Comparison of ENCODE assay signal across 8 cellular contexts in genomic region chr11:2380807-2381350, GRCh38.
DNase-seq lines count a peak whose midpoint lies in the region; ATAC-seq lines count a peak whose summit lies in the region.

No MANE protein-coding gene starts in this region.

- peak overlapping the region; percentile 86 for H3K9ac ChIP-seq in muscle layer of colon (ENCODE audit: low read length)

- peak overlapping the region; percentile 18 to 48 for H3K4me3 ChIP-seq in muscle layer of colon (ENCODE audit: low read depth in 1 of 2, low read length in 2 of 2)

- no peaks in the 10 kb centered on the region for H3K27me3 Mint-ChIP-seq in stimulated activated naive CD8-positive, alpha-beta T cell treated with anti-CD3 and anti-CD28 coated beads, Interleukin-15, Interleukin-2, amounts not matched to agents 100 ng/mL and 50 ng/mL, for 24 hours
- H3K27me3 Mint-ChIP-seq in effector memory CD8-positive, alpha-beta T cell: no peaks in the 10 kb centered on the region

- peaks cover 69% of the 10 kb centered on the region for H3K4me1 ChIP-seq in muscle layer of colon (ENCODE audit: insufficient read depth, low read length)

- peaks cover 5% of the 10 kb centered on the region for H3K36me3 ChIP-seq in muscle layer of colon (ENCODE audit: insufficient read depth, low read length)

- H3K27ac ChIP-seq in muscle layer of colon (ENCODE audit: low read depth, low read length): peak overlapping the region; percentile 96

- ATAC-seq in stimulated activated naive CD8-positive, alpha-beta T cell treated with anti-CD3 and anti-CD28 coated beads, Interleukin-15, Interleukin-2, amounts not matched to agents 100 U/mL and 50 U/mL, for 24 hours: no peak
- ATAC-seq in effector memory CD8-positive, alpha-beta T cell (replicated peaks): no peak
- ATAC-seq in HG02610 (IDR thresholded peaks at IDR 0.05; ENCODE audit: unreplicated experiment) (no peak), HG02973 (IDR thresholded peaks at IDR 0.05; ENCODE audit: unreplicated experiment) (no peak)

- H3K27ac Mint-ChIP-seq in stimulated activated naive CD8-positive, alpha-beta T cell treated with anti-CD3 and anti-CD28 coated beads, Interleukin-15, Interleukin-2, amounts not matched to agents 100 ng/mL and 50 ng/mL, for 24 hours: peak overlapping the region; percentile 67
- H3K27ac Mint-ChIP-seq in effector memory CD8-positive, alpha-beta T cell: peak overlapping the region; percentile 81 to 82

- H3K4me1 Mint-ChIP-seq in stimulated activated naive CD8-positive, alpha-beta T cell treated with anti-CD3 and anti-CD28 coated beads, Interleukin-15, Interleukin-2, amounts not matched to agents 100 ng/mL and 50 ng/mL, for 24 hours (ENCODE audit: low read depth): peaks cover 48% of the 10 kb centered on the region
- peaks cover 60 to 69% of the 10 kb centered on the region in 2 donors for H3K4me1 Mint-ChIP-seq in effector memory CD8-positive, alpha-beta T cell (ENCODE audit: low read depth in 2 of 2)

- no peaks in the 10 kb centered on the region for H3K9me3 Mint-ChIP-seq in stimulated activated naive CD8-positive, alpha-beta T cell treated with anti-CD3 and anti-CD28 coated beads, Interleukin-15, Interleukin-2, amounts not matched to agents 100 ng/mL and 50 ng/mL, for 24 hours
- H3K9me3 Mint-ChIP-seq in effector memory CD8-positive, alpha-beta T cell: no peaks in the 10 kb centered on the region

- no peak for DNase-seq in stimulated activated naive CD8-positive, alpha-beta T cell treated with anti-CD3 and anti-CD28 coated beads, Interleukin-15, Interleukin-2, amounts not matched to agents 100 U/mL and 50 U/mL, for 24 hours
- DNase-seq in effector memory CD8-positive, alpha-beta T cell: no peak
- DNase-seq in kidney glomerular epithelial cell (lab: John Stamatoyannopoulos, UW) (no peak), DMS53 treated with DMSO at 0.1 percent for 48 hours (lab: John Stamatoyannopoulos, UW; ENCODE audit: unreplicated experiment) (no peak)

- no peak overlapping the region for H3K4me3 Mint-ChIP-seq in stimulated activated naive CD8-positive, alpha-beta T cell treated with anti-CD3 and anti-CD28 coated beads, Interleukin-15, Interleukin-2, amounts not matched to agents 100 ng/mL and 50 ng/mL, for 24 hours
- H3K4me3 Mint-ChIP-seq in effector memory CD8-positive, alpha-beta T cell: peak overlapping the region; percentile 88 to 89

- no peaks in the 10 kb centered on the region for H3K36me3 Mint-ChIP-seq in stimulated activated naive CD8-positive, alpha-beta T cell treated with anti-CD3 and anti-CD28 coated beads, Interleukin-15, Interleukin-2, amounts not matched to agents 100 ng/mL and 50 ng/mL, for 24 hours (ENCODE audit: low read depth)
- peaks cover 57% of the 10 kb centered on the region for H3K36me3 Mint-ChIP-seq in effector memory CD8-positive, alpha-beta T cell (ENCODE audit: insufficient read depth)

- H3K27me3 ChIP-seq in muscle layer of colon (ENCODE audit: control insufficient read depth in 1 of 2, insufficient read depth in 2 of 2, low read length in 2 of 2): no peaks in the 10 kb centered on the region

- H3K9me3 ChIP-seq in muscle layer of colon (ENCODE audit: low read length): no peaks in the 10 kb centered on the region
